Comparison of ENCODE assay signal across 9 cellular contexts in genomic region chr10:28669227-28670173, GRCh38. TPM values are rescaled to one million over a fixed set of nuclear protein-coding genes. Genes with fewer than 3 reads are reported as not detected.
DNase-seq lines count a peak whose midpoint lies in the region; ATAC-seq and TF ChIP-seq lines count a peak whose summit lies in the region.
"Had no signal": no experiment of that assay in that cellular context is flagged by ENCODE, and none has a peak within 500 bp of the region (broad histone marks: within the 10 kb centered on the region; RNA-seq: fewer than 3 reads in every experiment).

No MANE protein-coding gene starts in this region.

- intact Hi-C loops in cardiac septum (cut with DNase I) (loop anchor here (5.0 to 10.0 kb wide), 2 partner anchors 463 to 565 kb away; no protein-coding TSS in a partner anchor), aorta (cut with DNase I) (loop anchor here in 1 of 2 donors (10.0 kb wide), 1 partner anchor 235 kb away; no protein-coding TSS in a partner anchor)

- peak overlapping the region; percentile 18 to 43 for H3K27ac ChIP-seq in right atrium auricular region
- H3K27ac ChIP-seq in mesodermal cell (ENCODE audit: low read depth, low read length, severe bottlenecking) = peak overlapping the region; percentile 95
- no peak overlapping the region for H3K27ac ChIP-seq in aorta (ENCODE audit: low read depth in 1 of 2, low read length in 2 of 2)
- H3K27ac ChIP-seq: body of pancreas had no signal

- TF ChIP-seq CTCF in right atrium auricular region (IDR thresholded peaks at IDR 0.05) = no peak
- TF ChIP-seq CTCF in brain (conservative IDR thresholded peaks at IDR 0.05) = no peak

- no peaks in the 10 kb centered on the region for H3K36me3 Mint-ChIP-seq in brain

- H3K27me3 ChIP-seq in right atrium auricular region (no peaks in the 10 kb centered on the region), aorta (ENCODE audit: control insufficient read depth in 1 of 2, insufficient read depth in 2 of 2, low read length in 1 of 2) (no peaks in the 10 kb centered on the region)

- H3K9me3 ChIP-seq in right atrium auricular region = no peaks in the 10 kb centered on the region
- H3K9me3 ChIP-seq in mesodermal cell (ENCODE audit: control insufficient read depth, low read length) = no peaks in the 10 kb centered on the region
- no peaks in the 10 kb centered on the region for H3K9me3 ChIP-seq in aorta (ENCODE audit: control insufficient read depth, low read length)
- H3K9me3 ChIP-seq: body of pancreas had no signal

- H3K4me3 Mint-ChIP-seq in brain = peak overlapping the region; percentile 88 to 93 (median 91)

- WGBS in mesodermal cell (ENCODE audit: insufficient coverage in 2 of 2), 2 experiments = 58 to 67% methylated on average over 15 to 17 of the region's 21 CpGs
- 41 to 42% methylated on average over 21 of the region's 21 CpGs for WGBS in aorta, 2 donors

- H3K4me1 Mint-ChIP-seq in brain = peaks cover 17% of the 10 kb centered on the region

- DNase-seq in right atrium auricular region (ENCODE audit: low spot score) = no peak
- DNase-seq in cardiac septum (ENCODE audit: low spot score) = no peak
- DNase-seq in aorta = no peak
- DNase-seq in islet precursor cell = no peak

- peak overlapping the region in 1 of 5 experiments; percentile 62 for H3K27ac Mint-ChIP-seq in brain

- H3K4me3 ChIP-seq in right atrium auricular region = peak overlapping the region; percentile 34 to 52
- peak overlapping the region; percentile 50 for H3K4me3 ChIP-seq in mesodermal cell (ENCODE audit: extremely low read depth, insufficient read depth, low read length, poor library complexity, severe bottlenecking)
- H3K4me3 ChIP-seq in aorta (ENCODE audit: low read length in 2 of 2) = peak overlapping the region; percentile 44 to 49
- H3K4me3 ChIP-seq: body of pancreas had no signal

- peaks cover 0 to 8% (median 0%) of the 10 kb centered on the region in 5 experiments for H3K9me3 Mint-ChIP-seq in brain

- peaks cover 98% of the 10 kb centered on the region for H3K27me3 Mint-ChIP-seq in brain

- H3K36me3 ChIP-seq in right atrium auricular region (no peaks in the 10 kb centered on the region), mesodermal cell (ENCODE audit: control insufficient read depth, insufficient read depth, low read length) (no peaks in the 10 kb centered on the region), aorta (ENCODE audit: control insufficient read depth in 1 of 2, insufficient read depth in 2 of 2, low read length in 1 of 2) (no peaks in the 10 kb centered on the region)

- H3K4me1 ChIP-seq in right atrium auricular region (peaks cover 0 to 5% of the 10 kb centered on the region in 2 donors), mesodermal cell (ENCODE audit: control insufficient read depth, insufficient read depth, low read length, poor library complexity, severe bottlenecking) (peaks cover 16% of the 10 kb centered on the region), aorta (ENCODE audit: control insufficient read depth in 1 of 2, insufficient read depth in 2 of 2, low read length in 2 of 2) (no peaks in the 10 kb centered on the region)

- ATAC-seq in aorta (ENCODE audit: low FRiP score) (no peak), HG03432 (IDR thresholded peaks at IDR 0.05; ENCODE audit: unreplicated experiment) (no peak), HG02623 (IDR thresholded peaks at IDR 0.05; ENCODE audit: unreplicated experiment) (no peak)

RNA-seq across cellular contexts. Expression of gene BAMBI, which starts 7.8 kb away (rescaled TPM):
- total RNA-seq in right atrium auricular region = 10 to 100 TPM; 61.1 to 92.7 TPM
- 46.6 TPM for total RNA-seq in cardiac septum
- polyA plus RNA-seq in brain (ENCODE audit: insufficient read depth, low read depth, low replicate concordance) = 71.5 TPM
- polyA plus RNA-seq in mesodermal cell (2013, experiment 1 of 2) = 496 TPM
- polyA plus RNA-seq in mesodermal cell (2013, experiment 2 of 2) = 515 TPM
- 10 to 100 TPM; 18.3 to 34.5 TPM for total RNA-seq in aorta
- polyA plus RNA-seq in aorta = 10 to 100 TPM in 1 of 2 donors, 1 to 10 TPM in 1; 4.8 to 18.6 TPM

Comparison
In these comparisons a context has a peak if more than half of its experiments do, and no peak if none do; other contexts are left out.
1. H3K27ac ChIP-seq: peak in right atrium auricular region (2 of 2) and mesodermal cell (single experiment); none in aorta (0 of 2).
2. Peak in every context shown above with its lines, with median percentiles within 50 percentile points of each other: H3K4me3 ChIP-seq.